ENCODE assay signal across 11 cellular contexts in the genomic region with DNA sequence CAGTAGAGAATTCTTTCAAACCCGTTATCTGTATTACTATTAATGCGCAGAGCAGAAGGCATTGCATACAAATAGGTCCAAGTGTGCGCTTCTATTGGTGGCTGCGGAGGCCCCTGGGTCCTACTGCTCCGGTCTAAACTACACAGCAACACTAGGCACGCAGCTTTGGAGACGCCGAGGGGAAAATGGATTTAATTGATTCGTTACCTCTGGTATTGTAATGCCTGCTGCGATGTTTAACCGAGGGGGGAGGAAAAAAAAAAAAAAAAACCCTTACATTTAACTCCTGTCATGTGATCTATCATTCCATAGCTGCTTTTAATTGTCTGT. TPM values are rescaled to one million over a fixed set of nuclear protein-coding genes. Genes with fewer than 3 reads are reported as not detected.
DNase-seq lines count a peak whose midpoint lies in the region; ATAC-seq and TF ChIP-seq lines count a peak whose summit lies in the region.
"Had no signal": no experiment of that assay in that cellular context is flagged by ENCODE, and none has a peak within 500 bp of the region (broad histone marks: within the 10 kb centered on the region; RNA-seq: fewer than 3 reads in every experiment).

Gene ROBO1 (minus strand): TSS at position 46 of the 330 bp plus-strand sequence.

- H3K4me1 ChIP-seq in cardiac muscle cell (ENCODE audit: low read depth) (peaks cover 7% of the 10 kb centered on the region), right atrium auricular region (peaks cover 0 to 15% of the 10 kb centered on the region in 2 donors), mucosa of rectum (ENCODE audit: control insufficient read depth in 2 of 2, insufficient read depth in 2 of 2, low read length in 2 of 2) (no peaks in the 10 kb centered on the region), upper lobe of right lung (no peaks in the 10 kb centered on the region)

- intact Hi-C loops in dorsolateral prefrontal cortex (cut with DNase I) = no loop called here
- intact Hi-C loops in upper lobe of right lung (cut with DNase I) = no loop called here

- H3K27me3 ChIP-seq in cardiac muscle cell (peaks cover 66% of the 10 kb centered on the region), right atrium auricular region (no peaks in the 10 kb centered on the region), dorsolateral prefrontal cortex (peaks cover 0 to 61% (median 13%) of the 10 kb centered on the region in 45 donors), mucosa of rectum (ENCODE audit: control insufficient read depth in 2 of 2, insufficient read depth in 2 of 2, low read length in 2 of 2) (no peaks in the 10 kb centered on the region), upper lobe of right lung (peaks cover 12% of the 10 kb centered on the region)

- peak within 1 kb of the TSS; percentile 41 for H3K4me3 ChIP-seq in cardiac muscle cell
- peak within 1 kb of the TSS in 1 of 2 donors; percentile 17 for H3K4me3 ChIP-seq in right atrium auricular region
- peak within 1 kb of the TSS; percentile 24 to 72 (median 54) for H3K4me3 ChIP-seq in dorsolateral prefrontal cortex
- peak within 1 kb of the TSS; percentile 10 to 38 for H3K4me3 ChIP-seq in mucosa of rectum (ENCODE audit: low read length in 2 of 2)
- H3K4me3 ChIP-seq in upper lobe of right lung = no peak within 1 kb of the TSS
- H3K4me3 ChIP-seq: skin epidermis had no signal

- no peaks in the 10 kb centered on the region for H3K9me3 ChIP-seq in cardiac muscle cell (ENCODE audit: low read depth)
- H3K9me3 ChIP-seq in right atrium auricular region = no peaks in the 10 kb centered on the region
- H3K9me3 ChIP-seq in mucosa of rectum (ENCODE audit: control insufficient read depth in 2 of 2, low read length in 2 of 2) = no peaks in the 10 kb centered on the region
- no peaks in the 10 kb centered on the region for H3K9me3 ChIP-seq in upper lobe of right lung

- DNase-seq in cardiac muscle cell (ENCODE audit: low read depth in 1 of 2, low spot score in 1 of 2) (peak; percentile 2 to 58), right atrium auricular region (ENCODE audit: low spot score) (no peak), dorsolateral prefrontal cortex (no peak), upper lobe of right lung (no peak), NCI-H187 treated with DMSO at 0.1 percent for 48 hours (lab: John Stamatoyannopoulos, UW) (no peak), AG08395 (ENCODE audit: low spot score) (no peak)
- DNase-seq: activated CD4-positive, alpha-beta memory T cell treated with anti-CD3 and anti-CD28 coated beads, Interleukin-2, amount 10 ng/mL, durations not matched to agents 7 days and 5 days; NCI-H774 had no signal

- H3K9ac ChIP-seq in mucosa of rectum (ENCODE audit: low read depth in 1 of 2, low read length in 2 of 2) = no peak within 1 kb of the TSS

- H3K36me3 ChIP-seq in cardiac muscle cell (no peaks in the 10 kb centered on the region), right atrium auricular region (no peaks in the 10 kb centered on the region), mucosa of rectum (ENCODE audit: control insufficient read depth in 2 of 2, insufficient read depth in 2 of 2, low read length in 2 of 2) (no peaks in the 10 kb centered on the region), upper lobe of right lung (no peaks in the 10 kb centered on the region)

- ATAC-seq in upper lobe of right lung (no peak), GM19324 (IDR thresholded peaks at IDR 0.05; ENCODE audit: low FRiP score, unreplicated experiment) (no peak)

- H3K27ac ChIP-seq in cardiac muscle cell (no peak within 1 kb of the TSS), right atrium auricular region (no peak within 1 kb of the TSS), dorsolateral prefrontal cortex (peak within 1 kb of the TSS in 1 of 59 donors; percentile 16), mucosa of rectum (ENCODE audit: low read depth in 2 of 2, low read length in 2 of 2) (no peak within 1 kb of the TSS), upper lobe of right lung (no peak within 1 kb of the TSS)
- H3K27ac ChIP-seq: skin epidermis had no signal

- TF ChIP-seq CTCF in cardiac muscle cell (IDR thresholded peaks at IDR 0.05; ENCODE audit: low read depth, low read length) (no peak), right atrium auricular region (IDR thresholded peaks at IDR 0.05) (no peak), dorsolateral prefrontal cortex (IDR thresholded peaks at IDR 0.05 in 54 of 56, conservative IDR thresholded peaks at IDR 0.05 in 2 of 56; ENCODE audit: low read depth in 1 of 56, partially characterized antibody in 56 of 56) (no peak), upper lobe of right lung (IDR thresholded peaks at IDR 0.05) (no peak)

RNA-seq across cellular contexts. Expression of gene ROBO1, which starts in this region (rescaled TPM):
- total RNA-seq in cardiac muscle cell (56.4 and 171 TPM in 2 replicates), right atrium auricular region (10 to 100 TPM in 1 of 2 donors, 1 to 10 TPM in 1; 7.6 to 19.7 TPM), dorsolateral prefrontal cortex (10 to 100 TPM; 31.9 to 80.2 (median 51.2) TPM), upper lobe of right lung (27.1 TPM)
- polyA plus RNA-seq in cardiac muscle cell = 29.3 and 63.6 TPM in 2 replicates
- total RNA-seq: activated CD4-positive, alpha-beta memory T cell treated with anti-CD3 and anti-CD28 coated beads, Interleukin-2, amount 10 ng/mL, durations not matched to agents 7 days and 5 days had no signal

Comparison
In these comparisons a context has a peak if more than half of its experiments do, and no peak if none do; other contexts are left out.
1. DNase-seq: peak in cardiac muscle cell (2 of 2); none in right atrium auricular region (single experiment), dorsolateral prefrontal cortex (0 of 10), upper lobe of right lung (single experiment), NCI-H187 treated with DMSO at 0.1 percent for 48 hours (single experiment) and AG08395 (single experiment).